Comparison of ENCODE assay signal across 13 cellular contexts in the genomic region with DNA sequence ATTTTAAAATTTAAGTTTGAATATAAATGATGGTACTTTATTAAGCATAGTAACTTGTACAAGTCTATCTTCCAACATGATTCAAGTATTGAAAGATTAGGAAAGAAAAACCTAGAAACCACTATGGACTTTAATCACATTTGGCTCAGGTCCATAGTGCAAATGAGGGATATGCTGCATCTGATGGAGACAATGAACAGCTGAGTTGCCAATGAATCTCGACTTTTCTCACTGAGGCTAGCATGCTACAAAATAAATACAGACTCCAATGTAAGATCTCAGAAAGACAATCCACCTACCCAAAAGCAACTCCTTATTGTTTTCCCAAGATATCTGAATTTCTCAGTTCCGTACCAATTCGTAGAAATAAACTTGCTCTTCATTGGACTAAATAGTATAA.
A peak's percentile ranks its signal among the peaks of the same experiment; 100 is the strongest.
DNase-seq lines count a peak whose midpoint lies in the region; ATAC-seq and TF ChIP-seq lines count a peak whose summit lies in the region.
"Had no signal": no experiment of that assay in that cellular context is flagged by ENCODE, and none has a peak within 500 bp of the region (broad histone marks: within the 10 kb centered on the region; RNA-seq: fewer than 3 reads in every experiment).

No MANE protein-coding gene starts in this region.

- DNase-seq in SK-N-SH (no peak), IMR-90 (no peak), globus pallidus (ENCODE audit: low spot score) (peak; percentile 25), pons (ENCODE audit: low spot score) (peak; percentile 67), G401 (ENCODE audit: low spot score) (no peak), HuH-7.5 (ENCODE audit: low spot score) (no peak)
- DNase-seq: Caco-2; CD8-positive, alpha-beta T cell; KG1 had no signal

- TF ChIP-seq POLR2A in IMR-90 (IDR thresholded peaks at IDR 0.05; ENCODE audit: low read depth, low read length), result no peak

- H3K9me3 ChIP-seq in SK-N-SH (no peaks in the 10 kb centered on the region), IMR-90 (ENCODE audit: control insufficient read depth, insufficient read depth, low read length) (no peaks in the 10 kb centered on the region)
- H3K9me3 ChIP-seq: Caco-2 had no signal

- POLR2A ChIA-PET in SK-N-SH (lab: Yijun Ruan, JAX) (no interaction called here), IMR-90 (lab: Charles Lee; ENCODE audit: unreplicated experiment) (no interaction called here)

- BruUV-seq in IMR-90 (replicated peaks; lab: Mats Ljungman, UMichigan), result no TSS peak

- H3K79me2 ChIP-seq in SK-N-SH (ENCODE audit: insufficient read depth), result no peaks in the 10 kb centered on the region

- no peak overlapping the region for H3K4me2 ChIP-seq in SK-N-SH
- H3K4me2 ChIP-seq in IMR-90 (ENCODE audit: low read depth, low read length), result no peak overlapping the region

- in situ Hi-C loops in IMR-90 (cut with MboI; ENCODE audit: low sequenced_read_pairs) (no loop called here), G401 (cut with HindIII; ENCODE audit: low sequenced_read_pairs) (no loop called here)

- H3K27me3 ChIP-seq in SK-N-SH (ENCODE audit: insufficient read depth) (no peaks in the 10 kb centered on the region), IMR-90 (ENCODE audit: control insufficient read depth, insufficient read depth, low read length) (no peaks in the 10 kb centered on the region)

- WGBS in SK-N-SH (ENCODE audit: low lambda C conversion rate), result 89% methylated on average over 3 of the region's 3 CpGs
- WGBS in IMR-90 (ENCODE audit: extremely low coverage in 2 of 2, insufficient read length in 1 of 2), 2 experiments, result no CpG with 5 or more reads among the region's 3 CpGs

- H3K4me3 ChIP-seq in SK-N-SH (ENCODE audit: low read depth in 2 of 2, low read length in 1 of 2), result no peak overlapping the region
- H3K4me3 ChIP-seq in IMR-90 (ENCODE audit: insufficient read depth, low read depth, low read length), result no peak overlapping the region
- H3K4me3 ChIP-seq: GM12878 had no signal

- no peak overlapping the region for H2AK5ac ChIP-seq in IMR-90 (ENCODE audit: low read depth, low read length)

- peaks cover 0 to 23% of the 10 kb centered on the region in 2 experiments; a peak in 3 of 4 replicates for H3K4me1 ChIP-seq in SK-N-SH (ENCODE audit: control insufficient read depth in 1 of 2, insufficient read depth in 2 of 2, low read depth in 1 of 2, low read length in 1 of 2)
- no peaks in the 10 kb centered on the region; the same call in 1 of the 2 replicates for H3K4me1 ChIP-seq in IMR-90 (ENCODE audit: control insufficient read depth, insufficient read depth, low read length)

- H3K79me1 ChIP-seq in IMR-90 (ENCODE audit: low read depth in 1 of 2, low read length in 2 of 2), result peaks cover 15 to 46% of the 10 kb centered on the region in 2 experiments

- TF ChIP-seq EP300 in SK-N-SH (IDR thresholded peaks at IDR 0.05; ENCODE audit: borderline replicate concordance in 1 of 2, low read depth in 1 of 2, low read length in 1 of 2), result no peak

- H3K36me3 ChIP-seq in SK-N-SH (replicated peaks in 1 of 2; ENCODE audit: control insufficient read depth in 1 of 2, insufficient read depth in 2 of 2, low read length in 1 of 2) (no peaks in the 10 kb centered on the region), IMR-90 (ENCODE audit: control insufficient read depth, insufficient read depth, low read length) (peaks cover 8% of the 10 kb centered on the region; the same call in 1 of the 2 replicates)

- peak overlapping the region; percentile 34 to 45; a peak in 3 of 4 replicates for H3K27ac ChIP-seq in SK-N-SH (ENCODE audit: low read depth in 2 of 2, low read length in 1 of 2)
- no peak overlapping the region for H3K27ac ChIP-seq in IMR-90 (ENCODE audit: insufficient read depth, low read length)

- H3K9me1 ChIP-seq in IMR-90 (ENCODE audit: insufficient read depth, low read length), result no peaks in the 10 kb centered on the region

- ATAC-seq in SK-N-SH treated with all-trans-retinoic acid at 6 μM for 48 hours, result no peak
- ATAC-seq in IMR-90 (ENCODE audit: low read depth), result no peak
- no peak for ATAC-seq in GM21526 (IDR thresholded peaks at IDR 0.05; ENCODE audit: low FRiP score, unreplicated experiment)
- ATAC-seq: CD8-positive, alpha-beta T cell; GM12878; HCT116 had no signal

- H3K56ac ChIP-seq in IMR-90 (ENCODE audit: extremely low read depth, insufficient read depth, low read length), result no peak overlapping the region

- H4K20me1 ChIP-seq in SK-N-SH (ENCODE audit: insufficient read depth), result no peaks in the 10 kb centered on the region
- H4K20me1 ChIP-seq in IMR-90 (ENCODE audit: insufficient read depth, low read length), result no peaks in the 10 kb centered on the region

- no peak overlapping the region for H3K4ac ChIP-seq in IMR-90 (ENCODE audit: low read depth, low read length)

- peaks cover 18% of the 10 kb centered on the region for H3F3A ChIP-seq in SK-N-SH (replicated peaks; ENCODE audit: insufficient read depth)

- H4K8ac ChIP-seq in IMR-90 (ENCODE audit: low read depth in 2 of 2, low read length in 2 of 2), result no peak overlapping the region; a peak in 1 of 4 replicates

- no peak for TF ChIP-seq CTCF in SK-N-SH (IDR thresholded peaks at IDR 0.05)
- TF ChIP-seq CTCF in IMR-90 (conservative IDR thresholded peaks at IDR 0.05; ENCODE audit: low read depth, low read length), result no peak

- dilution Hi-C loops in IMR-90 (cut with HindIII; ENCODE audit: low sequenced_read_pairs, unreplicated experiment), result no loop called here

- no peak overlapping the region for H2BK5ac ChIP-seq in IMR-90 (ENCODE audit: low read depth, low read length, poor library complexity, severe bottlenecking)

- no peak overlapping the region for H3K23ac ChIP-seq in IMR-90 (ENCODE audit: low read depth, low read length)

- CTCF ChIA-PET in SK-N-SH (lab: Yijun Ruan, JAX), result no interaction called here
- CTCF ChIA-PET in IMR-90 (lab: Yijun Ruan, JAX), result interaction anchor here (0.6 kb wide), 1 partner anchor 322 kb away, joined by 3 read pairs; no protein-coding TSS in a partner anchor

- H2AK9ac ChIP-seq in IMR-90 (replicated peaks; ENCODE audit: low read depth, low read length, poor library complexity), result no peak overlapping the region

- no peaks in the 10 kb centered on the region for H3K9me2 ChIP-seq in SK-N-SH

- H4K91ac ChIP-seq in IMR-90 (ENCODE audit: insufficient read depth, low read depth, low read length), result no peak overlapping the region

- no peak overlapping the region for H3K14ac ChIP-seq in IMR-90 (replicated peaks; ENCODE audit: low read depth, low read length)

- no peak overlapping the region for H2BK120ac ChIP-seq in IMR-90 (ENCODE audit: low read depth, low read length)

- H4K5ac ChIP-seq in IMR-90 (ENCODE audit: low read depth, low read length), result no peak overlapping the region

- TF ChIP-seq RAD21 in SK-N-SH (IDR thresholded peaks at IDR 0.05; ENCODE audit: low read length) (no peak), IMR-90 (IDR thresholded peaks at IDR 0.05; ENCODE audit: low read length) (no peak)

- H2BK20ac ChIP-seq in IMR-90 (ENCODE audit: low read depth, low read length), result no peak overlapping the region

- intact Hi-C loops in IMR-90 (cut with micrococcal nuclease), result no loop called here

- peak overlapping the region; percentile 41; the same call in 1 of the 2 replicates for H3K18ac ChIP-seq in IMR-90 (ENCODE audit: low read depth, low read length)

- no peak overlapping the region for H2BK15ac ChIP-seq in IMR-90 (ENCODE audit: low read depth, low read length)

- H3K9ac ChIP-seq in SK-N-SH (no peak overlapping the region), IMR-90 (ENCODE audit: low read depth, low read length) (no peak overlapping the region)

- no peak overlapping the region for H2AFZ ChIP-seq in SK-N-SH (ENCODE audit: low read depth)
- no peak overlapping the region for H2AFZ ChIP-seq in IMR-90 (replicated peaks; ENCODE audit: low read length, poor library complexity)

TF ChIP-seq in SK-N-SH, 30 proteins besides CTCF, POLR2A, EP300 and RAD21:
- TF ChIP-seq YY1 (IDR thresholded peaks at IDR 0.05; ENCODE audit: low read depth) (no peak), TAF1 (IDR thresholded peaks at IDR 0.05; ENCODE audit: borderline replicate concordance, low read depth, low read length) (no peak)

TF ChIP-seq in SK-N-SH treated with all-trans-retinoic acid at 6 μM for 48 hours, 23 proteins besides CTCF, POLR2A, EP300 and RAD21 (continues in another document):
- no peak for TF ChIP-seq ARNTL (CRISPR knock-in tag; IDR thresholded peaks at IDR 0.05; ENCODE audit: borderline replicate concordance, low read depth)
- no peak for TF ChIP-seq ZFP3 (CRISPR knock-in tag; IDR thresholded peaks at IDR 0.05)
- no peak for TF ChIP-seq ZNF70 (CRISPR knock-in tag; IDR thresholded peaks at IDR 0.05)
- no peak for TF ChIP-seq ESRRG (CRISPR knock-in tag; IDR thresholded peaks at IDR 0.05)
- TF ChIP-seq, protein P1, sequence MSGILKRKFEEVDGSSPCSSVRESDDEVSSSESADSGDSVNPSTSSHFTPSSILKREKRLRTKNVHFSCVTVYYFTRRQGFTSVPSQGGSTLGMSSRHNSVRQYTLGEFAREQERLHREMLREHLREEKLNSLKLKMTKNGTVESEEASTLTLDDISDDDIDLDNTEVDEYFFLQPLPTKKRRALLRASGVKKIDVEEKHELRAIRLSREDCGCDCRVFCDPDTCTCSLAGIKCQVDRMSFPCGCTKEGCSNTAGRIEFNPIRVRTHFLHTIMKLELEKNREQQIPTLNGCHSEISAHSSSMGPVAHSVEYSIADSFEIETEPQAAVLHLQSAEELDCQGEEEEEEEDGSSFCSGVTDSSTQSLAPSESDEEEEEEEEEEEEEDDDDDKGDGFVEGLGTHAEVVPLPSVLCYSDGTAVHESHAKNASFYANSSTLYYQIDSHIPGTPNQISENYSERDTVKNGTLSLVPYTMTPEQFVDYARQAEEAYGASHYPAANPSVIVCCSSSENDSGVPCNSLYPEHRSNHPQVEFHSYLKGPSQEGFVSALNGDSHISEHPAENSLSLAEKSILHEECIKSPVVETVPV (CRISPR knock-in tag; IDR thresholded peaks at IDR 0.05), result no peak

TF ChIP-seq in IMR-90, 13 proteins besides CTCF, POLR2A, EP300 and RAD21 (continues in another document):
- TF ChIP-seq FOS (IDR thresholded peaks at IDR 0.05; ENCODE audit: low read depth, low read length), result no peak
- TF ChIP-seq MAZ (IDR thresholded peaks at IDR 0.05; ENCODE audit: borderline replicate concordance, low read depth, low read length), result no peak
- TF ChIP-seq, protein P2, sequence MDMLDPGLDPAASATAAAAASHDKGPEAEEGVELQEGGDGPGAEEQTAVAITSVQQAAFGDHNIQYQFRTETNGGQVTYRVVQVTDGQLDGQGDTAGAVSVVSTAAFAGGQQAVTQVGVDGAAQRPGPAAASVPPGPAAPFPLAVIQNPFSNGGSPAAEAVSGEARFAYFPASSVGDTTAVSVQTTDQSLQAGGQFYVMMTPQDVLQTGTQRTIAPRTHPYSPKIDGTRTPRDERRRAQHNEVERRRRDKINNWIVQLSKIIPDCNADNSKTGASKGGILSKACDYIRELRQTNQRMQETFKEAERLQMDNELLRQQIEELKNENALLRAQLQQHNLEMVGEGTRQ (IDR thresholded peaks at IDR 0.05; ENCODE audit: low read depth, low read length), result no peak
- no peak for TF ChIP-seq MAFK (IDR thresholded peaks at IDR 0.05; ENCODE audit: low read depth, low read length)
- TF ChIP-seq MXI1 (IDR thresholded peaks at IDR 0.05; ENCODE audit: borderline replicate concordance, low read depth, low read length), result no peak

Comparison
In these comparisons a context has a peak if more than half of its experiments do, and no peak if none do; other contexts are left out.
1. DNase-seq: peak in globus pallidus (single experiment) and pons (single experiment); none in SK-N-SH (single experiment), IMR-90 (single experiment), G401 (single experiment) and HuH-7.5 (single experiment).